ENCODE assay signal across 1 cellular context in genomic region chr2:74119912-74120825, GRCh38.
TF ChIP-seq lines count a peak whose summit lies in the region.

No MANE protein-coding gene starts in this region.

TF ChIP-seq in HepG2, 621 proteins besides CTCF, POLR2A, EP300 and RAD21 (continued from another document and continues in another):
- TF ChIP-seq DMTF1 (CRISPR knock-in tag; IDR thresholded peaks at IDR 0.05) (no peak; the same call in 1 of the 2 replicates), CEBPG (CRISPR knock-in tag; IDR thresholded peaks at IDR 0.05) (no peak; the same call in 1 of the 2 replicates), TEAD2 (CRISPR knock-in tag; IDR thresholded peaks at IDR 0.05) (no peak; the same call in 1 of the 2 replicates), BCL3 (CRISPR knock-in tag; IDR thresholded peaks at IDR 0.05) (peak; percentile 97), FOXP1 (IDR thresholded peaks at IDR 0.05) (no peak), FOXP1 (CRISPR knock-in tag; IDR thresholded peaks at IDR 0.05) (0 out of 2 replicates have a peak, but pooled peaks have one; percentile 10), ZKSCAN8 (CRISPR knock-in tag; IDR thresholded peaks at IDR 0.05; ENCODE audit: borderline replicate concordance) (peak; percentile 47; the same call in 1 of the 2 replicates), ZMAT5 (CRISPR knock-in tag; IDR thresholded peaks at IDR 0.05; ENCODE audit: borderline replicate concordance, low read depth) (no peak), PRPF4 (IDR thresholded peaks at IDR 0.05; ENCODE audit: low read depth, low read length, poor library complexity, severe bottlenecking) (no peak), TEF (CRISPR knock-in tag; IDR thresholded peaks at IDR 0.05) (peak; percentile 71; the same call in 1 of the 2 replicates), ZNF563 (CRISPR knock-in tag; IDR thresholded peaks at IDR 0.05) (peak; percentile 98), ZNF652 (CRISPR knock-in tag; IDR thresholded peaks at IDR 0.05; ENCODE audit: borderline replicate concordance, low read depth) (peak; percentile 19; the same call in 1 of the 2 replicates), TBX2 (CRISPR knock-in tag; IDR thresholded peaks at IDR 0.05; ENCODE audit: borderline replicate concordance) (peak; percentile 88), ZFP1 (CRISPR knock-in tag; IDR thresholded peaks at IDR 0.05) (peak; percentile 65; the same call in 1 of the 2 replicates), YEATS4 (CRISPR knock-in tag; IDR thresholded peaks at IDR 0.05; ENCODE audit: borderline replicate concordance) (peak; percentile 88), GABPA (IDR thresholded peaks at IDR 0.05; ENCODE audit: low read depth, low read length) (peak; percentile 84), GABPA (CRISPR knock-in tag; IDR thresholded peaks at IDR 0.05; ENCODE audit: low read depth) (peak; percentile 94), SPEN (CRISPR knock-in tag; IDR thresholded peaks at IDR 0.05; ENCODE audit: low read depth) (peak; percentile 89), HMGXB4 (CRISPR knock-in tag; IDR thresholded peaks at IDR 0.05; ENCODE audit: borderline replicate concordance in 1 of 2, low read depth in 1 of 2) (peak; percentile 93 to 97), ATF2 (CRISPR knock-in tag; IDR thresholded peaks at IDR 0.05) (peak; percentile 74; the same call in 1 of the 2 replicates), REPIN1 (CRISPR knock-in tag; IDR thresholded peaks at IDR 0.05; ENCODE audit: borderline replicate concordance, low read depth) (peak; percentile 93), AGO2 (optimal IDR thresholded peaks at IDR 0.05; ENCODE audit: low read depth, low read length) (peak; percentile 77), NCOA5 (CRISPR knock-in tag; IDR thresholded peaks at IDR 0.05) (no peak), ATAD3A (CRISPR knock-in tag; IDR thresholded peaks at IDR 0.05) (no peak), MTERF4 (CRISPR knock-in tag; IDR thresholded peaks at IDR 0.05) (peak; percentile 81; the same call in 1 of the 2 replicates), ISX (CRISPR knock-in tag; conservative IDR thresholded peaks at IDR 0.05) (peak; percentile 32; the same call in 1 of the 2 replicates), CREB3 (CRISPR knock-in tag; IDR thresholded peaks at IDR 0.05) (no peak), GZF1 (CRISPR knock-in tag; IDR thresholded peaks at IDR 0.05) (peak; percentile 87), TFAP4 (IDR thresholded peaks at IDR 0.05; ENCODE audit: borderline replicate concordance, low read depth) (no peak), DNMT3B (CRISPR knock-in tag; conservative IDR thresholded peaks at IDR 0.05) (peak; percentile 77; the same call in 1 of the 2 replicates), MED1 (CRISPR knock-in tag; IDR thresholded peaks at IDR 0.05) (peak; percentile 77; the same call in 1 of the 2 replicates), ZNF775 (CRISPR knock-in tag; IDR thresholded peaks at IDR 0.05; ENCODE audit: borderline replicate concordance) (peak; percentile 69), JARID2 (CRISPR knock-in tag; IDR thresholded peaks at IDR 0.05; ENCODE audit: insufficient replicate concordance) (peak; percentile 38), RXRA (CRISPR knock-in tag; IDR thresholded peaks at IDR 0.05) (peak; percentile 88), ZNF704 (CRISPR knock-in tag; IDR thresholded peaks at IDR 0.05; ENCODE audit: borderline replicate concordance) (no peak; the same call in 1 of the 2 replicates), ZNF382 (CRISPR knock-in tag; IDR thresholded peaks at IDR 0.05; ENCODE audit: borderline replicate concordance) (no peak), SMAD1 (CRISPR knock-in tag; IDR thresholded peaks at IDR 0.05; ENCODE audit: borderline replicate concordance, low read depth) (peak; percentile 96; the same call in 1 of the 2 replicates), ZNF776 (CRISPR knock-in tag; IDR thresholded peaks at IDR 0.05) (peak; percentile 89), MATR3 (CRISPR knock-in tag; IDR thresholded peaks at IDR 0.05) (no peak), NFIC (IDR thresholded peaks at IDR 0.05; ENCODE audit: low read length) (peak; percentile 51), E2F5 (CRISPR knock-in tag; conservative IDR thresholded peaks at IDR 0.05) (peak; percentile 61; the same call in 1 of the 2 replicates), RBM39 (IDR thresholded peaks at IDR 0.05; ENCODE audit: low read depth, low read length, poor library complexity, severe bottlenecking) (peak; percentile 93), PHF20 (CRISPR knock-in tag; IDR thresholded peaks at IDR 0.05) (peak; percentile 99), TRIM24 (CRISPR knock-in tag; IDR thresholded peaks at IDR 0.05) (no peak), ERF (CRISPR knock-in tag; IDR thresholded peaks at IDR 0.05) (peak; percentile 97), HMG20B (CRISPR knock-in tag; conservative IDR thresholded peaks at IDR 0.05) (0 out of 2 replicates have a peak, but pooled peaks have one; percentile 30), NR3C1 (CRISPR knock-in tag; IDR thresholded peaks at IDR 0.05) (no peak)
